Comparison of ENCODE assay signal across 8 cellular contexts in genomic region chr9:112487799-112488345, GRCh38. TPM values are rescaled to one million over a fixed set of nuclear protein-coding genes. Genes with fewer than 3 reads are reported as not detected.
DNase-seq lines count a peak whose midpoint lies in the region; ATAC-seq and TF ChIP-seq lines count a peak whose summit lies in the region.

No MANE protein-coding gene starts in this region.

- H3K4me1 ChIP-seq in OCI-LY1 (ENCODE audit: insufficient read depth, low read length, severe bottlenecking) (peaks cover 53% of the 10 kb centered on the region), duodenal mucosa (ENCODE audit: control insufficient read depth in 1 of 2, insufficient read depth in 2 of 2, low read length in 2 of 2) (peaks cover 10 to 13% of the 10 kb centered on the region in 2 donors)

- H3K27ac ChIP-seq in OCI-LY1 (ENCODE audit: low read depth, low read length, poor library complexity, severe bottlenecking), result peak overlapping the region; percentile 70
- peak overlapping the region; percentile 8 for H3K27ac ChIP-seq in duodenal mucosa (ENCODE audit: low read depth, low read length)

- H3K79me2 ChIP-seq in OCI-LY1 (ENCODE audit: insufficient read depth, low read length), result peaks cover 56% of the 10 kb centered on the region

- intact Hi-C loops in posterior vena cava (cut with DNase I), result no loop called here

- no peak for DNase-seq in natural killer cell treated with Interleukin-12 subunit alpha and Interleukin-12 subunit beta and Interleukin-15 and Interleukin-18, amount 100 ng/mL, for 72 hours (ENCODE audit: low spot score)
- DNase-seq in NCI-H1048 (lab: John Stamatoyannopoulos, UW), result no peak
- DNase-seq in NCI-H1694 (lab: John Stamatoyannopoulos, UW), result no peak
- no peak for DNase-seq in posterior vena cava (ENCODE audit: low spot score)

- no peaks in the 10 kb centered on the region for H3K27me3 ChIP-seq in OCI-LY1 (ENCODE audit: insufficient read depth, low read length)
- no peaks in the 10 kb centered on the region for H3K27me3 ChIP-seq in duodenal mucosa (ENCODE audit: control insufficient read depth in 1 of 2, insufficient read depth in 2 of 2, low read length in 2 of 2)

- H3K4me2 ChIP-seq in OCI-LY1 (ENCODE audit: low read length), result peak overlapping the region; percentile 90

- no peaks in the 10 kb centered on the region for H4K20me1 ChIP-seq in OCI-LY1 (ENCODE audit: insufficient read depth, low read length)

- H3K36me3 ChIP-seq in OCI-LY1 (ENCODE audit: insufficient read depth, low read length) (peaks cover 8% of the 10 kb centered on the region), duodenal mucosa (ENCODE audit: control insufficient read depth in 1 of 2, insufficient read depth in 2 of 2, low read length in 2 of 2) (no peaks in the 10 kb centered on the region)

- no peak overlapping the region for H2AFZ ChIP-seq in OCI-LY1 (ENCODE audit: low read length)

- H3K36me3 Mint-ChIP-seq in natural killer cell treated with Interleukin-12 subunit alpha and Interleukin-12 subunit beta and Interleukin-15 and Interleukin-18, amount 100 ng/mL, for 72 hours, result no peaks in the 10 kb centered on the region

- no peaks in the 10 kb centered on the region for H3F3A ChIP-seq in OCI-LY1 (ENCODE audit: insufficient read depth, low read length)

- H3K9me3 ChIP-seq in OCI-LY1 (ENCODE audit: low read length) (no peaks in the 10 kb centered on the region), duodenal mucosa (ENCODE audit: control insufficient read depth in 1 of 2, low read length in 2 of 2) (no peaks in the 10 kb centered on the region)

- peak overlapping the region; percentile 89 for H3K4me3 Mint-ChIP-seq in natural killer cell treated with Interleukin-12 subunit alpha and Interleukin-12 subunit beta and Interleukin-15 and Interleukin-18, amount 100 ng/mL, for 72 hours

- no peaks in the 10 kb centered on the region for H3K9me2 ChIP-seq in OCI-LY1 (ENCODE audit: low read depth, low read length)

- no peaks in the 10 kb centered on the region for H3K9me3 Mint-ChIP-seq in natural killer cell treated with Interleukin-12 subunit alpha and Interleukin-12 subunit beta and Interleukin-15 and Interleukin-18, amount 100 ng/mL, for 72 hours

- ATAC-seq in natural killer cell treated with Interleukin-12 subunit alpha and Interleukin-12 subunit beta and Interleukin-15 and Interleukin-18, amount 100 ng/mL, for 72 hours, result no peak
- no peak for ATAC-seq in GM21737 (IDR thresholded peaks at IDR 0.05; ENCODE audit: unreplicated experiment)

- peak overlapping the region; percentile 89 for H3K9ac ChIP-seq in OCI-LY1 (ENCODE audit: low read length)
- H3K9ac ChIP-seq in duodenal mucosa (ENCODE audit: low read depth in 1 of 2, low read length in 2 of 2), result peak overlapping the region; percentile 52 to 60

- H3K27me3 Mint-ChIP-seq in natural killer cell treated with Interleukin-12 subunit alpha and Interleukin-12 subunit beta and Interleukin-15 and Interleukin-18, amount 100 ng/mL, for 72 hours, result no peaks in the 10 kb centered on the region

- H3K4me3 ChIP-seq in GM08714 (ENCODE audit: low read length) (peak overlapping the region; percentile 91), OCI-LY1 (ENCODE audit: low read depth, low read length, poor library complexity, severe bottlenecking) (peak overlapping the region; percentile 94), duodenal mucosa (ENCODE audit: low read depth in 1 of 2, low read length in 2 of 2) (peak overlapping the region; percentile 75 to 78)

- H3K27ac Mint-ChIP-seq in natural killer cell treated with Interleukin-12 subunit alpha and Interleukin-12 subunit beta and Interleukin-15 and Interleukin-18, amount 100 ng/mL, for 72 hours, result peak overlapping the region; percentile 22 to 77

- TF ChIP-seq CTCF in OCI-LY1 (IDR thresholded peaks at IDR 0.05; ENCODE audit: low read length), result no peak

- H3K4me1 Mint-ChIP-seq in natural killer cell treated with Interleukin-12 subunit alpha and Interleukin-12 subunit beta and Interleukin-15 and Interleukin-18, amount 100 ng/mL, for 72 hours (ENCODE audit: low read depth in 2 of 2), result peaks cover 23 to 26% of the 10 kb centered on the region in 2 donors

RNA-seq across cellular contexts. Expression of gene KIAA1958, which starts 1.2 kb away (rescaled TPM):
- total RNA-seq in natural killer cell treated with Interleukin-12 subunit alpha and Interleukin-12 subunit beta and Interleukin-15 and Interleukin-18, amount 100 ng/mL, for 72 hours, result 10 to 100 TPM in 1 of 2 donors, 1 to 10 TPM in 1; 3.5 to 14.6 TPM
- 1 to 10 TPM; 4.5 to 5.8 TPM for total RNA-seq in posterior vena cava
